In the genomic region with DNA sequence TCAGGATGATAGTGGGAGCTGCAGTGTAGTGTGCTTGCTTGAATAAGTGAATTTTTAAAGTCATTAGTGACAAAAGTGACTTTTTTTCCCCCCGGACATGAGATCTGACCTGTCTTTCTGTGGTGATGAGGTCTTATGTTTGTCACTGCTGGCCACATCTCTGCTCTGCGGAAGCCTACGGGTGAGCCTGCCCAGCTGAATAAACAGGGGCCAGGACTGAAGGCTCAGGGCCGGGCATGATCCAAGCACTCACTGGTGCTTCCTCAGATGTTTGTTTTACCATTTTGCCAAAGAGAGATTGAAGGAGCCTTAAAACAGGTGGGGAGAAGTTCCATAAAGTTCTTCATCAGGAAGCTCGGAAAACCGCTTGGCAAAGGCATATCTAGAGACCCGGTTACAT, we compare ENCODE assay signal across 17 cellular contexts. TPM values are rescaled to one million over a fixed set of nuclear protein-coding genes. Genes with fewer than 3 reads are reported as not detected.
DNase-seq lines count a peak whose midpoint lies in the region; ATAC-seq and TF ChIP-seq lines count a peak whose summit lies in the region.
"Had no signal": no experiment of that assay in that cellular context is flagged by ENCODE, and none has a peak within 500 bp of the region (broad histone marks: within the 10 kb centered on the region; RNA-seq: fewer than 3 reads in every experiment).

No MANE protein-coding gene starts in this region.

- H3K27me3 ChIP-seq in right atrium auricular region (no peaks in the 10 kb centered on the region), osteoblast (ENCODE audit: insufficient read depth, low read length) (no peaks in the 10 kb centered on the region)

- H3K27ac ChIP-seq in right atrium auricular region (peak overlapping the region; percentile 61 to 73), osteoblast (ENCODE audit: low read depth, low read length) (peak overlapping the region; percentile 15)
- H3K27ac ChIP-seq: HL-60, PC-9 had no signal

- H2AFZ ChIP-seq in osteoblast (ENCODE audit: low read length), result peak overlapping the region; percentile 67
- H2AFZ ChIP-seq: PC-9 had no signal

- H3K79me2 ChIP-seq in osteoblast (ENCODE audit: insufficient read depth, low read length), result no peaks in the 10 kb centered on the region

- no peak for ATAC-seq in GM21723 (IDR thresholded peaks at IDR 0.05; ENCODE audit: unreplicated experiment)

- H3K9me3 ChIP-seq in right atrium auricular region (no peaks in the 10 kb centered on the region), osteoblast (ENCODE audit: low read depth, low read length) (no peaks in the 10 kb centered on the region)

- TF ChIP-seq CTCF in LNCaP clone FGC (IDR thresholded peaks at IDR 0.05; ENCODE audit: control insufficient read depth, extremely low read depth, insufficient read depth) (no peak), astrocyte of the spinal cord (IDR thresholded peaks at IDR 0.05; ENCODE audit: low read depth, low read length) (no peak), right atrium auricular region (IDR thresholded peaks at IDR 0.05) (no peak), osteoblast (IDR thresholded peaks at IDR 0.05; ENCODE audit: extremely low read depth, low read depth, low read length) (no peak)

- H3K4me2 ChIP-seq in osteoblast (ENCODE audit: insufficient read depth, low read length), result peak overlapping the region; percentile 83
- H3K4me2 ChIP-seq: PC-9 had no signal

- in situ Hi-C loops in astrocyte of the spinal cord (cut with HindIII; ENCODE audit: low sequenced_read_pairs), result no loop called here

- H3K4me3 ChIP-seq in LNCaP clone FGC (ENCODE audit: low read depth, low read length), result no peak overlapping the region
- no peak overlapping the region for H3K4me3 ChIP-seq in astrocyte of the spinal cord (ENCODE audit: low read depth, low read length)
- H3K4me3 ChIP-seq in right atrium auricular region, result no peak overlapping the region
- H3K4me3 ChIP-seq in osteoblast (ENCODE audit: insufficient read depth, low read length), result peak overlapping the region; percentile 55
- H3K4me3 ChIP-seq: PC-9 had no signal

- DNase-seq in LNCaP clone FGC (ENCODE audit: low read depth), result peak; percentile 56
- peak; percentile 8 for DNase-seq in astrocyte of the spinal cord (ENCODE audit: low read depth, low spot score)
- DNase-seq in right atrium auricular region (ENCODE audit: low spot score), result no peak
- DNase-seq in osteoblast (ENCODE audit: insufficient read length, low spot score, missing footprints), result no peak
- no peak for DNase-seq in kidney glomerular epithelial cell (lab: John Stamatoyannopoulos, UW)
- DNase-seq in activated CD8-positive, alpha-beta memory T cell treated with anti-CD3 and anti-CD28 coated beads for 24 hours, result no peak
- DNase-seq: ACHN, AML-193, COR-L47, H7, NCI-H1417 treated with DMSO at 0.1 percent for 48 hours, NCI-H2029 treated with DMSO at 0.1 percent for 48 hours, NCI-H2171 treated with DMSO at 0.1 percent for 48 hours, NCI-H446 treated with DMSO at 0.1 percent for 48 hours, PC-9 had no signal

- H3K36me3 ChIP-seq in right atrium auricular region (no peaks in the 10 kb centered on the region), osteoblast (ENCODE audit: insufficient read depth, low read length) (no peaks in the 10 kb centered on the region)

- H3K4me1 ChIP-seq in right atrium auricular region (peaks cover 0 to 51% of the 10 kb centered on the region in 2 donors), osteoblast (ENCODE audit: insufficient read depth, low read length) (peaks cover 30% of the 10 kb centered on the region)

- H4K20me1 ChIP-seq in osteoblast (ENCODE audit: insufficient read depth, low read length), result no peaks in the 10 kb centered on the region

RNA-seq across cellular contexts. Expression of a gene that starts 35.0 kb away (rescaled TPM):
- total RNA-seq in right atrium auricular region (10 to 100 TPM; 11.9 to 12.7 TPM), osteoblast (7.6 and 9.1 TPM in 2 replicates)

Comparison
In these comparisons a context has a peak if more than half of its experiments do, and no peak if none do; other contexts are left out.
1. DNase-seq: peak in LNCaP clone FGC (single experiment) and astrocyte of the spinal cord (single experiment); none in right atrium auricular region (single experiment), osteoblast (single experiment), kidney glomerular epithelial cell (single experiment) and activated CD8-positive, alpha-beta memory T cell treated with anti-CD3 and anti-CD28 coated beads for 24 hours (single experiment).